ENCODE assay signal across 8 cellular contexts in the genomic region with DNA sequence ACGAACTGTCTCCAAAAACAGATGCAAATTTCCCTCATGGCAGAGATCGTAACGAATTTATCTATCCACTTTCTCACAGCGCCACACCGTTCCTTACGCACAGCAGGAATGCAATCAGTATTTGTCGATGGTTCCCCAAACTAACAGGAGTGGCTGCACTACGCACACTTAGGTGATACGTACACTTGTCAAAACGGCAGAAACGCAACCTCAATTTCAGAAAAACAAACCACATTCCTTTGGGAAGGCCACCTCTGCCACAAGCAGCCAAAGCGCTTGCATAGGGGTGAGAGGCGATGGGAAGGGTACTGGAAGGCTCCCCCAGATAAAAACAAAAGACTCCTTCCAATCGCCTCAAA. TPM values are rescaled to one million over a fixed set of nuclear protein-coding genes. Genes with fewer than 3 reads are reported as not detected.
DNase-seq lines count a peak whose midpoint lies in the region; ATAC-seq and TF ChIP-seq lines count a peak whose summit lies in the region.

No MANE protein-coding gene starts in this region.

- H3K9me3 ChIP-seq in muscle layer of colon (ENCODE audit: low read length): no peaks in the 10 kb centered on the region

- H3K27me3 ChIP-seq in muscle layer of colon (ENCODE audit: control insufficient read depth in 1 of 2, insufficient read depth in 2 of 2, low read length in 2 of 2): no peaks in the 10 kb centered on the region

- peak; percentile 45 for DNase-seq in CMK (ENCODE audit: low read depth)
- DNase-seq in SW480 (ENCODE audit: low spot score): peak; percentile 41
- no peak for DNase-seq in epithelial cell of proximal tubule (ENCODE audit: low read depth)
- DNase-seq in H4 (ENCODE audit: low spot score): no peak
- DNase-seq in NCI-H345 (lab: John Stamatoyannopoulos, UW): no peak

- TF ChIP-seq CTCF in epithelial cell of proximal tubule (conservative IDR thresholded peaks at IDR 0.05; ENCODE audit: low read depth, low read length): no peak

- peak overlapping the region; percentile 77 for H3K9ac ChIP-seq in muscle layer of colon (ENCODE audit: low read length)

- ATAC-seq in GM19463 (IDR thresholded peaks at IDR 0.05; ENCODE audit: unreplicated experiment) (peak; percentile 16), HG03521 (IDR thresholded peaks at IDR 0.05; ENCODE audit: unreplicated experiment) (peak; percentile 17)

- H3K4me3 ChIP-seq in epithelial cell of proximal tubule (ENCODE audit: low read depth, low read length) (peak overlapping the region; percentile 94), muscle layer of colon (ENCODE audit: low read depth in 1 of 2, low read length in 2 of 2) (peak overlapping the region; percentile 84 to 98)

- peaks cover 8% of the 10 kb centered on the region for H3K4me1 ChIP-seq in muscle layer of colon (ENCODE audit: insufficient read depth, low read length)

- H3K36me3 ChIP-seq in muscle layer of colon (ENCODE audit: insufficient read depth, low read length): no peaks in the 10 kb centered on the region

- H3K27ac ChIP-seq in muscle layer of colon (ENCODE audit: low read depth, low read length): peak overlapping the region; percentile 93

RNA-seq across cellular contexts. Expression of gene MDN1, which starts 0.6 kb away (rescaled TPM):
- total RNA-seq in epithelial cell of proximal tubule: 11.3 and 13.2 TPM in 2 replicates
- 4.1 and 8.7 TPM in 2 replicates for total RNA-seq in H4 (2014; rRNA removed; shearing (Covaris generic))

RNA-seq across cellular contexts. Expression of gene CASP8AP2, which starts 10.7 kb away (rescaled TPM):
- 8.2 and 12.5 TPM in 2 replicates for total RNA-seq in epithelial cell of proximal tubule
- total RNA-seq in H4 (2014; rRNA removed; shearing (Covaris generic)): 4.1 and 5.1 TPM in 2 replicates

Comparison
In these comparisons a context has a peak if more than half of its experiments do, and no peak if none do; other contexts are left out.
1. DNase-seq: peak in CMK (single experiment) and SW480 (single experiment); none in epithelial cell of proximal tubule (single experiment), H4 (single experiment) and NCI-H345 (single experiment).